ENCODE assay signal across 19 cellular contexts in the genomic region with DNA sequence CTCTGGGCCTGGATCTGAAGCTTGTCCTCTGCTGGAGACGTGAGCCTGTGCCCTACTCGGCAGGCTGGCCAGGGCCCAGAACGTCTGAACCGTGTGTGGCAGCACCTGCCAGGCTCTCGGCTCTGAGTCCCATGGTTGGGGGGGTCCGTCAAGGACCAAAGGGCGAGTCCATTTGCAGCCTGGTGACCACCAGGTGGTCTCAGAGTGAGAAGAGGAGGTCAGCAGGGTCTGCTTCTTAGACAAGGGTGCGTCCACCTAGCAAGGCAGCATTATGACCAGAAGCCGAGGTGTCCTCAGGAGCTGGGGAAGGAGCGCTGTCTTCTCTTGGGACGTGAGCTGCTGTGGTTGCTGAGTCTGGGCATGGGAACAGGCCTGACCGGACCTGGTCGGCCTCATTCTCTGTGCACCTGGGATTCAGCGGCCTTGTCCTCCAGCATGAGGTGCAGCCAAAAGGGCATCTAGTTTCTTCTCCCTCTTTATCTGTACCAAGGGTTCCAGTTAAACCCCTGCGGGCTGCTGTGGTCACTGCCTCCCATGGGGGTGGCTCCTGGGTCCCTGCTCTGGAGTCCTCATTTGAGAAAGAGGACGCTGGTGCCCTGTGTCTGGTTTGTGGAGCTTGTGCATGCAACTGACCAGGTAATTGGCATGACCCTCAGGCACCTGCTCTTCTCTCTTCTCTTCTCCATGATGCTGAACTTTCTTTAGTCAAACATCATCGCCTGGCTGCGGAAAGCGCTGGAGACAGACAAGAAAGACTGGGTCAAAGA. TPM values are rescaled to one million over a fixed set of nuclear protein-coding genes. Genes with fewer than 3 reads are reported as not detected.
DNase-seq lines count a peak whose midpoint lies in the region; ATAC-seq and TF ChIP-seq lines count a peak whose summit lies in the region.
"Had no signal": no experiment of that assay in that cellular context is flagged by ENCODE, and none has a peak within 500 bp of the region (broad histone marks: within the 10 kb centered on the region; RNA-seq: fewer than 3 reads in every experiment).

No MANE protein-coding gene starts in this region.

- TF ChIP-seq POLR2A in transverse colon (IDR thresholded peaks at IDR 0.05) = no peak

- peak; percentile 62 for DNase-seq in Right ventricle myocardium inferior (ENCODE audit: missing footprints)
- no peak for DNase-seq in right atrium auricular region (ENCODE audit: low spot score)
- DNase-seq in left lung = peak; percentile 26 to 28
- peak; percentile 5 for DNase-seq in transverse colon
- DNase-seq in omental fat pad (ENCODE audit: low spot score) = no peak
- no peak for DNase-seq in CD8-positive, alpha-beta T cell
- DNase-seq: activated CD4-positive, CD25-positive, alpha-beta regulatory T cell; amniotic stem cell; NCI-H1417; RPMI8226; stimulated activated CD4-positive, alpha-beta T cell treated with anti-CD3 and anti-CD28 coated beads, Interleukin-1b, Interleukin-23, amount 100 ng/mL, for 48 hours; T1000; testis had no signal

- H3K4me1 Mint-ChIP-seq in activated T-helper 17 cell treated with anti-CD3 and anti-CD28 coated beads, Interleukin-2, amount 50 U/mL, for 72 hours = peaks cover 39% of the 10 kb centered on the region
- H3K4me1 Mint-ChIP-seq in CD8-positive, alpha-beta T cell (ENCODE audit: low read depth) = peaks cover 30% of the 10 kb centered on the region
- H3K4me1 Mint-ChIP-seq: nephron had no signal

- in situ Hi-C loops in transverse colon (cut with MboI; ENCODE audit: low pct_ligation_motif_present in 1 of 4, low pct_unique_long_range_greater_than_20kb in 1 of 4, low sequenced_read_pairs in 3 of 4) = no loop called here

- ATAC-seq in Right ventricle myocardium inferior = no peak
- ATAC-seq in activated T-helper 17 cell treated with anti-CD3 and anti-CD28 coated beads, Interleukin-2, amount 50 U/mL, for 72 hours (replicated peaks) = no peak
- ATAC-seq in left lung = no peak
- ATAC-seq in omental fat pad (ENCODE audit: low FRiP score) = no peak
- ATAC-seq in GM19395 (IDR thresholded peaks at IDR 0.05; ENCODE audit: unreplicated experiment) = no peak
- ATAC-seq in CD8-positive, alpha-beta T cell = no peak
- ATAC-seq: left lobe of liver; stimulated activated memory B cell treated with anti-CD40 and anti-IgM and Interleukin-4, amounts not matched to agents 10 μg/mL and 1 μg/mL and 100 μg/mL, for 72 hours had no signal

- no peak for TF ChIP-seq EP300 in transverse colon (IDR thresholded peaks at IDR 0.05; ENCODE audit: low read depth)

- H3K27ac ChIP-seq in right atrium auricular region (no peak overlapping the region), left lung (no peak overlapping the region), transverse colon (no peak overlapping the region)
- no peak overlapping the region for H3K27ac ChIP-seq in CD8-positive, alpha-beta T cell (ENCODE audit: low read depth, low read length)
- H3K27ac ChIP-seq: cardiac muscle cell, testis had no signal

- H3K27ac Mint-ChIP-seq in activated T-helper 17 cell treated with anti-CD3 and anti-CD28 coated beads, Interleukin-2, amount 50 U/mL, for 72 hours = peak overlapping the region; percentile 51
- H3K27ac Mint-ChIP-seq in CD8-positive, alpha-beta T cell = no peak overlapping the region
- H3K27ac Mint-ChIP-seq: nephron had no signal

- no peaks in the 10 kb centered on the region for H3K9me3 Mint-ChIP-seq in activated T-helper 17 cell treated with anti-CD3 and anti-CD28 coated beads, Interleukin-2, amount 50 U/mL, for 72 hours
- H3K9me3 Mint-ChIP-seq in CD8-positive, alpha-beta T cell = peaks cover under 1% of the 10 kb centered on the region

- peaks cover 96% of the 10 kb centered on the region for H3K36me3 Mint-ChIP-seq in activated T-helper 17 cell treated with anti-CD3 and anti-CD28 coated beads, Interleukin-2, amount 50 U/mL, for 72 hours (ENCODE audit: low read depth)
- peaks cover 93% of the 10 kb centered on the region for H3K36me3 Mint-ChIP-seq in CD8-positive, alpha-beta T cell

- POLR2A ChIA-PET in CD8-positive, alpha-beta T cell (lab: Charles Lee) = no interaction called here

- H3K27me3 ChIP-seq in right atrium auricular region (no peaks in the 10 kb centered on the region), left lung (no peaks in the 10 kb centered on the region), transverse colon (no peaks in the 10 kb centered on the region)
- H3K27me3 ChIP-seq in CD8-positive, alpha-beta T cell (ENCODE audit: insufficient read depth, low read length) = no peaks in the 10 kb centered on the region
- H3K27me3 ChIP-seq: cardiac muscle cell, testis had no signal

- H3K9me3 ChIP-seq in right atrium auricular region = peaks cover 0 to 5% of the 10 kb centered on the region in 2 donors
- H3K9me3 ChIP-seq in left lung = peaks cover 0 to 3% of the 10 kb centered on the region in 2 donors
- peaks cover 0 to 1% of the 10 kb centered on the region in 2 donors for H3K9me3 ChIP-seq in transverse colon
- peaks cover 1% of the 10 kb centered on the region for H3K9me3 ChIP-seq in CD8-positive, alpha-beta T cell (ENCODE audit: low read length)
- H3K9me3 ChIP-seq: testis had no signal

- no peak overlapping the region for H3K4me3 Mint-ChIP-seq in activated T-helper 17 cell treated with anti-CD3 and anti-CD28 coated beads, Interleukin-2, amount 50 U/mL, for 72 hours
- no peak overlapping the region for H3K4me3 Mint-ChIP-seq in CD8-positive, alpha-beta T cell
- H3K4me3 Mint-ChIP-seq: nephron; stimulated activated memory B cell treated with anti-CD40 and anti-IgM and Interleukin-4, amounts not matched to agents 10 μg/mL and 1 μg/mL and 100 μg/mL, for 72 hours had no signal

- H3K27me3 Mint-ChIP-seq in activated T-helper 17 cell treated with anti-CD3 and anti-CD28 coated beads, Interleukin-2, amount 50 U/mL, for 72 hours = no peaks in the 10 kb centered on the region
- no peaks in the 10 kb centered on the region for H3K27me3 Mint-ChIP-seq in CD8-positive, alpha-beta T cell (ENCODE audit: low read depth)
- H3K27me3 Mint-ChIP-seq: stimulated activated memory B cell treated with anti-CD40 and anti-IgM and Interleukin-4, amounts not matched to agents 10 μg/mL and 1 μg/mL and 100 μg/mL, for 72 hours had no signal

- TF ChIP-seq CTCF in right atrium auricular region (IDR thresholded peaks at IDR 0.05) (no peak), left lung (IDR thresholded peaks at IDR 0.05) (no peak), transverse colon (IDR thresholded peaks at IDR 0.05) (no peak), omental fat pad (IDR thresholded peaks at IDR 0.05) (no peak)
- no peak for TF ChIP-seq CTCF in CD8-positive, alpha-beta T cell (IDR thresholded peaks at IDR 0.05)

- CTCF ChIA-PET in CD8-positive, alpha-beta T cell (lab: Charles Lee) = interaction anchor here (1.8 kb wide), 1 partner anchor 11 kb away, joined by 10 read pairs; no protein-coding TSS in a partner anchor

- H3K4me1 ChIP-seq in right atrium auricular region (no peaks in the 10 kb centered on the region), left lung (no peaks in the 10 kb centered on the region), transverse colon (no peaks in the 10 kb centered on the region)
- peaks cover 6% of the 10 kb centered on the region for H3K4me1 ChIP-seq in CD8-positive, alpha-beta T cell (ENCODE audit: insufficient read depth, low read length)
- H3K4me1 ChIP-seq: testis had no signal

- H3K36me3 ChIP-seq in right atrium auricular region (peaks cover 67% of the 10 kb centered on the region), left lung (peaks cover 0 to 100% of the 10 kb centered on the region in 2 donors), transverse colon (peaks cover 0 to 60% (median 25%) of the 10 kb centered on the region in 4 donors)
- H3K36me3 ChIP-seq in CD8-positive, alpha-beta T cell (ENCODE audit: insufficient read depth, low read length) = peaks cover 53% of the 10 kb centered on the region

- WGBS in transverse colon (ENCODE audit: low coverage in 1 of 2), 2 donors = 96% methylated on average over 19 of the region's 19 CpGs; no CpG with 5 or more reads in 1 of the 2 donors

- intact Hi-C loops in Right ventricle myocardium inferior (cut with DNase I) (no loop called here), left lung (cut with DNase I) (no loop called here), transverse colon (cut with DNase I; ENCODE audit: low total_unique reads) (no loop called here)
- intact Hi-C loops in CD8-positive, alpha-beta T cell (cut with DNase I, micrococcal nuclease) = no loop called here

- H3K4me3 ChIP-seq in right atrium auricular region (no peak overlapping the region), left lung (no peak overlapping the region), transverse colon (no peak overlapping the region)
- no peak overlapping the region for H3K4me3 ChIP-seq in CD8-positive, alpha-beta T cell (ENCODE audit: low read depth, low read length)
- H3K4me3 ChIP-seq: cardiac muscle cell, testis had no signal

RNA-seq across cellular contexts. Expression of a gene that starts 14.4 kb away (rescaled TPM):
- 47.3 TPM for total RNA-seq in Right ventricle myocardium inferior
- 10 to 100 TPM; 34.7 to 40.7 TPM for total RNA-seq in right atrium auricular region
- 10 to 100 TPM; 78.3 to 93.6 TPM for total RNA-seq in activated T-helper 17 cell treated with anti-CD3 and anti-CD28 coated beads, Interleukin-2, amount 50 U/mL, for 72 hours
- 10 to 100 TPM; 43.8 to 58.7 TPM for total RNA-seq in left lung
- total RNA-seq in transverse colon = 100 to 1,000 TPM in 1 of 4 donors, 10 to 100 TPM in 3; 69.9 to 240 (median 76.1) TPM
- total RNA-seq in omental fat pad = 10 to 100 TPM; 46.0 to 56.1 (median 49.5) TPM
- 10 to 100 TPM; 82.2 to 85.2 TPM for total RNA-seq in CD8-positive, alpha-beta T cell

Comparison
In these comparisons a context has a peak if more than half of its experiments do, and no peak if none do; other contexts are left out.
1. DNase-seq: peak in Right ventricle myocardium inferior (single experiment), left lung (2 of 2) and transverse colon (single experiment); none in right atrium auricular region (single experiment), omental fat pad (single experiment) and CD8-positive, alpha-beta T cell (0 of 7).